In the genomic region with DNA sequence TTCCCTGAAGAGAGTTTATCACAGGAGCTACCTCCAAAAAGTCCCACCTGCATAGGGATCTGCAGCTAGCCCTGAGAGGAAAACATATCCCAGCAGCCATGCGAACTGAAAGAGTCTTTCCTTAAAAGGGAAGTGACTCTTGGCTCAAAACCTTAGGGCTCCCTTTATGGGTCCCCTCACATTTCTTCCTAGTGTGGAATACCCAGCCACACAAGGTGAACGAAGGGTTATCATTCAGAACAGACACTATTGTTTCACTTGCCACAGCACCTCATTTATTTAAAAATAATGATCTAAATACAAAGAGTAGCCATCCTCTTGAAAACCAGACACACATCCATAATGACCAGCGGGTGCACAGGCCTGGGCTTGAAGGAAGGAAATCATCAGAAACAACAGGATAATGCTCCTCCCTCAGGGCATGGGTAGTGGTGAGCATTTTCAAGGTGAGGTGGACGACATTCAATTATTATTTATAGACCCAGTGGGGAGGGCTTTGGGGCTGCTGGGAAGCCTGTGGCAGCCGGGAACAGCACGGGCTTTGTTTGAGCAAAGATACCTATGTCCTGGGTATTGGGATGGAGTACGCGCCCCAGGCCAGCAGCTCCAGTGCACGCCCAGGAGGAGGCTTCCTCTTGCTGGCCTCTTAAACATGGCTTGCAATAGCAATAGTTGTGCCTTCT, we compare ENCODE assay signal across 19 cellular contexts.
DNase-seq lines count a peak whose midpoint lies in the region; ATAC-seq and TF ChIP-seq lines count a peak whose summit lies in the region.
"Had no signal": no experiment of that assay in that cellular context is flagged by ENCODE, and none has a peak within 500 bp of the region (broad histone marks: within the 10 kb centered on the region; RNA-seq: fewer than 3 reads in every experiment).

No MANE protein-coding gene starts in this region.

- H4K20me1 ChIP-seq in mammary epithelial cell (ENCODE audit: insufficient read depth, low read length), result no peaks in the 10 kb centered on the region

- CTCF ChIA-PET in mammary epithelial cell (lab: Charles Lee; ENCODE audit: low non-redundant PET), result no interaction called here

- H3K4me1 ChIP-seq in mammary epithelial cell (ENCODE audit: insufficient read depth, low read length) (peaks cover 18% of the 10 kb centered on the region), subcutaneous abdominal adipose tissue (ENCODE audit: control insufficient read depth in 5 of 5, insufficient read depth in 5 of 5, low read length in 5 of 5) (peaks cover 0 to 56% (median 12%) of the 10 kb centered on the region in 5 donors)
- H3K4me1 ChIP-seq: Caco-2 had no signal

- DNase-seq in NCI-H2081 (lab: John Stamatoyannopoulos, UW) (peak; percentile 17 to 33), NCI-H2081 treated with DMSO at 0.1 percent for 48 hours (lab: John Stamatoyannopoulos, UW) (no peak), mammary epithelial cell (peak; percentile 76), islet precursor cell (peak; percentile 66), nephron progenitor cell (no peak), chondrocyte (ENCODE audit: low spot score) (no peak)
- DNase-seq in natural killer cell treated with Interleukin-12 subunit alpha and Interleukin-12 subunit beta and Interleukin-15 and Interleukin-18, amount 100 ng/mL, for 72 hours (ENCODE audit: low spot score), result no peak
- DNase-seq: activated T-cell treated with anti-CD3 and anti-CD28 coated beads, Interleukin-2, amount 50 U/mL, for 1 hour; brain microvascular endothelial cell; Caco-2; GF-D8; IMR-90; NCI-H446; OCI-M1; SK-N-SH had no signal

- H3K36me3 Mint-ChIP-seq in nephron progenitor cell (ENCODE audit: low read depth) (no peaks in the 10 kb centered on the region), chondrocyte (ENCODE audit: low read depth) (no peaks in the 10 kb centered on the region)
- no peaks in the 10 kb centered on the region for H3K36me3 Mint-ChIP-seq in natural killer cell treated with Interleukin-12 subunit alpha and Interleukin-12 subunit beta and Interleukin-15 and Interleukin-18, amount 100 ng/mL, for 72 hours
- H3K36me3 Mint-ChIP-seq: activated naive CD4-positive, alpha-beta T cell treated with anti-CD3 and anti-CD28 coated beads, Interleukin-2, amount 50 U/mL, for 72 hours; type B pancreatic cell had no signal

- intact Hi-C loops in mammary epithelial cell (cut with micrococcal nuclease), result no loop called here

- no peaks in the 10 kb centered on the region for H3K79me2 ChIP-seq in mammary epithelial cell (ENCODE audit: insufficient read depth, low read length)

- H2AFZ ChIP-seq in mammary epithelial cell (ENCODE audit: low read depth, low read length), result peak overlapping the region; percentile 91

- H3K4me3 ChIP-seq in mammary epithelial cell (replicated peaks in 1 of 3; ENCODE audit: insufficient read depth in 1 of 3, low read depth in 2 of 3, low read length in 3 of 3) (no peak overlapping the region), subcutaneous abdominal adipose tissue (ENCODE audit: low read depth in 1 of 5, low read length in 5 of 5) (no peak overlapping the region)

- WGBS in mammary epithelial cell (ENCODE audit: low coverage, missing lambda C conversion rate), result 0% methylated on average over 8 of the region's 9 CpGs

- dilution Hi-C loops in mammary epithelial cell (cut with HindIII; ENCODE audit: low sequenced_read_pairs), result no loop called here

- H3K27me3 ChIP-seq in mammary epithelial cell (ENCODE audit: insufficient read depth, low read length), result no peaks in the 10 kb centered on the region
- H3K27me3 ChIP-seq in subcutaneous abdominal adipose tissue (ENCODE audit: control insufficient read depth in 5 of 5, insufficient read depth in 4 of 5, low read length in 5 of 5), result peaks cover 0 to 2% (median 0%) of the 10 kb centered on the region in 5 donors
- H3K27me3 ChIP-seq: brain microvascular endothelial cell had no signal

- no peak overlapping the region for H3K9ac ChIP-seq in mammary epithelial cell (ENCODE audit: insufficient read depth, low read length)
- no peak overlapping the region for H3K9ac ChIP-seq in subcutaneous abdominal adipose tissue (ENCODE audit: low read length in 5 of 5)
- H3K9ac ChIP-seq: SK-N-SH had no signal

- H3K4me2 ChIP-seq in mammary epithelial cell (ENCODE audit: insufficient read depth, low read depth, low read length), result peak overlapping the region; percentile 66
- H3K4me2 ChIP-seq: SK-N-SH had no signal

- H3K27me3 Mint-ChIP-seq in nephron progenitor cell (ENCODE audit: low read depth, poor library complexity) (peaks cover 6% of the 10 kb centered on the region), chondrocyte (ENCODE audit: low read depth) (no peaks in the 10 kb centered on the region)
- H3K27me3 Mint-ChIP-seq in natural killer cell treated with Interleukin-12 subunit alpha and Interleukin-12 subunit beta and Interleukin-15 and Interleukin-18, amount 100 ng/mL, for 72 hours, result peaks cover 3 to 8% of the 10 kb centered on the region in 2 donors
- H3K27me3 Mint-ChIP-seq: type B pancreatic cell had no signal

- in situ Hi-C loops in mammary epithelial cell (cut with MboI; ENCODE audit: low sequenced_read_pairs in 2 of 2), result no loop called here

- TF ChIP-seq CTCF in mammary epithelial cell (conservative IDR thresholded peaks at IDR 0.05 in 1 of 2, IDR thresholded peaks at IDR 0.05 in 1 of 2; ENCODE audit: extremely low read depth in 1 of 2, insufficient read depth in 1 of 2, low read depth in 1 of 2, low read length in 2 of 2) (no peak), nephron progenitor cell (IDR thresholded peaks at IDR 0.05) (no peak), chondrocyte (IDR thresholded peaks at IDR 0.05) (no peak)

- H3K36me3 ChIP-seq in mammary epithelial cell (ENCODE audit: insufficient read depth, low read length) (no peaks in the 10 kb centered on the region), subcutaneous abdominal adipose tissue (ENCODE audit: control insufficient read depth in 5 of 5, insufficient read depth in 5 of 5, low read length in 5 of 5) (no peaks in the 10 kb centered on the region)
- H3K36me3 ChIP-seq: brain microvascular endothelial cell had no signal

- no peak for ATAC-seq in natural killer cell treated with Interleukin-12 subunit alpha and Interleukin-12 subunit beta and Interleukin-15 and Interleukin-18, amount 100 ng/mL, for 72 hours
- ATAC-seq: activated naive CD4-positive, alpha-beta T cell treated with anti-CD3 and anti-CD28 coated beads, Interleukin-2, amount 50 U/mL, for 72 hours; HCT116 had no signal

- no peaks in the 10 kb centered on the region for H3K9me3 ChIP-seq in mammary epithelial cell (replicated peaks; ENCODE audit: insufficient read depth, low read length)
- no peaks in the 10 kb centered on the region for H3K9me3 ChIP-seq in subcutaneous abdominal adipose tissue (ENCODE audit: control insufficient read depth in 5 of 5, low read length in 5 of 5)
- H3K9me3 ChIP-seq: Caco-2, SK-N-SH had no signal

- H3K27ac ChIP-seq in mammary epithelial cell (ENCODE audit: insufficient read depth, low read depth, low read length) (peak overlapping the region; percentile 24), subcutaneous abdominal adipose tissue (ENCODE audit: low read depth, low read length) (peak overlapping the region; percentile 60)
- H3K27ac ChIP-seq: brain microvascular endothelial cell had no signal

- H3K4me1 Mint-ChIP-seq in nephron progenitor cell (peaks cover 5% of the 10 kb centered on the region), chondrocyte (ENCODE audit: low read depth) (peaks cover 8% of the 10 kb centered on the region)
- no peaks in the 10 kb centered on the region for H3K4me1 Mint-ChIP-seq in natural killer cell treated with Interleukin-12 subunit alpha and Interleukin-12 subunit beta and Interleukin-15 and Interleukin-18, amount 100 ng/mL, for 72 hours (ENCODE audit: low read depth in 2 of 2)

- BruUV-seq in mammary epithelial cell (replicated peaks; lab: Mats Ljungman, UMichigan), result no TSS peak

- H3K27ac Mint-ChIP-seq in nephron progenitor cell (no peak overlapping the region), chondrocyte (ENCODE audit: unreplicated experiment) (no peak overlapping the region)
- H3K27ac Mint-ChIP-seq in natural killer cell treated with Interleukin-12 subunit alpha and Interleukin-12 subunit beta and Interleukin-15 and Interleukin-18, amount 100 ng/mL, for 72 hours, result no peak overlapping the region
- H3K27ac Mint-ChIP-seq: activated naive CD4-positive, alpha-beta T cell treated with anti-CD3 and anti-CD28 coated beads, Interleukin-2, amount 50 U/mL, for 72 hours had no signal

- H3K4me3 Mint-ChIP-seq in nephron progenitor cell (no peak overlapping the region), chondrocyte (ENCODE audit: unreplicated experiment) (no peak overlapping the region)
- H3K4me3 Mint-ChIP-seq in natural killer cell treated with Interleukin-12 subunit alpha and Interleukin-12 subunit beta and Interleukin-15 and Interleukin-18, amount 100 ng/mL, for 72 hours, result no peak overlapping the region
- H3K4me3 Mint-ChIP-seq: type B pancreatic cell had no signal

- H3K9me3 Mint-ChIP-seq in nephron progenitor cell (no peaks in the 10 kb centered on the region), chondrocyte (ENCODE audit: low read depth) (no peaks in the 10 kb centered on the region)
- no peaks in the 10 kb centered on the region for H3K9me3 Mint-ChIP-seq in natural killer cell treated with Interleukin-12 subunit alpha and Interleukin-12 subunit beta and Interleukin-15 and Interleukin-18, amount 100 ng/mL, for 72 hours
- H3K9me3 Mint-ChIP-seq: activated naive CD4-positive, alpha-beta T cell treated with anti-CD3 and anti-CD28 coated beads, Interleukin-2, amount 50 U/mL, for 72 hours; type B pancreatic cell had no signal

Comparison
In these comparisons a context has a peak if more than half of its experiments do, and no peak if none do; other contexts are left out.
1. DNase-seq: peak in NCI-H2081 (2 of 2), mammary epithelial cell (single experiment) and islet precursor cell (single experiment); none in NCI-H2081 treated with DMSO at 0.1 percent for 48 hours (single experiment), nephron progenitor cell (single experiment), chondrocyte (single experiment) and natural killer cell treated with Interleukin-12 subunit alpha and Interleukin-12 subunit beta and Interleukin-15 and Interleukin-18, amount 100 ng/mL, for 72 hours (single experiment).